13 cellular contexts compared by ENCODE assay signal in the genomic region with DNA sequence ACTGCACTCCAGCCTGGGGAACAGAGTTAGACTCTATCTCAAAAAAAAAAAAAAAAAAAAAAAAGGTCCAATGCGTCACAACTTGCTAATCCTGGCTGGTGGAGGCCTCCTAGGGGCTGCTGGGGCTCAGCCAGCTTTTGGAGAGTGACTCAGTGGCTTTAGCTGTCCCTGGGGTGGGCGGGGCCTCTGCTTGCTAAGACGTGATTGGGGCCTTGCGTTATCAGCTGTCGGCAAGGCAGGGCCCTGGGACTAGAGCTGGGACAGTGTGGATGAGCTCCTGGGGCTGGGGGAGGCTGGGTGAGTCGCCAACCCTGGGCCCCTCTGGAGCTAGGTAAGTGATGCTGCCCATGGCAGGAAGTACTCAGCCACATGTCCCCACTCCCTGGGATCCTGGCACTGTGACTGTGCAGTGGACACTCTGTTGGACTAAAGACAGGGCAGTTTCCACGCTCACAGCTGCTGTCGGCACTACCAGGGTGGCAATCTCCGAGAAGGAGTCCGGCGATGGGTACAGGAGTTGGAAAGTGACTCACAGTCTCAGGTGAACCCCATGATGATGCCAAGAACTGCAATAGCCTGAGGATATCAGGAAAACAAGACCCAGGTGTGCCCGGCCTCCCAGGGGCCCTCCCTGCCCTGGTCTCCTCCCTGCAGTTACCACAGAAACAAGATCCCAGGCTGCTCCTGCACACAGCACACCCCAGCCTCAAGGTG. TPM values are rescaled to one million over a fixed set of nuclear protein-coding genes. Genes with fewer than 3 reads are reported as not detected.
DNase-seq lines count a peak whose midpoint lies in the region; ATAC-seq and TF ChIP-seq lines count a peak whose summit lies in the region.
"Had no signal": no experiment of that assay in that cellular context is flagged by ENCODE, and none has a peak within 500 bp of the region (broad histone marks: within the 10 kb centered on the region; RNA-seq: fewer than 3 reads in every experiment).

No MANE protein-coding gene starts in this region.

- DNase-seq in AG04449 (ENCODE audit: low read depth, low spot score) (peak; percentile 33), HCEC 1CT (peak; percentile 93), T1000 (lab: John Stamatoyannopoulos, UW) (peak; percentile 79), hepatic stellate cell (ENCODE audit: low spot score) (peak; percentile 50), activated gamma-delta T cell (lab: John Stamatoyannopoulos, UW) (no peak)
- DNase-seq in activated CD8-positive, alpha-beta memory T cell treated with anti-CD3 and anti-CD28 coated beads for 24 hours, result no peak
- DNase-seq in activated CD4-positive, alpha-beta T cell treated with anti-CD3 and anti-CD28 coated beads, Interleukin-2, amount 10 ng/mL, durations not matched to agents 7 days and 5 days, result no peak
- DNase-seq: activated T-cell treated with anti-CD3 and anti-CD28 coated beads, Interleukin-2, amount 50 U/mL, for 4 hours; CD4-positive, alpha-beta T cell; natural killer cell; stimulated activated naive CD4-positive, alpha-beta T cell treated with Interleukin-2 at 50 U/mL for 16 hours had no signal

- H3K27ac Mint-ChIP-seq in activated CD4-positive, alpha-beta T cell treated with anti-CD3 and anti-CD28 coated beads, Interleukin-2, amount 10 ng/mL, durations not matched to agents 7 days and 5 days, result no peak overlapping the region
- H3K27ac Mint-ChIP-seq: CD4-positive, alpha-beta T cell; natural killer cell had no signal

- no peaks in the 10 kb centered on the region for H3K4me1 Mint-ChIP-seq in activated CD4-positive, alpha-beta T cell treated with anti-CD3 and anti-CD28 coated beads, Interleukin-2, amount 10 ng/mL, durations not matched to agents 7 days and 5 days
- H3K4me1 Mint-ChIP-seq: natural killer cell had no signal

- POLR2A ChIA-PET in AG04449 (lab: Yijun Ruan, JAX), result no interaction called here
- POLR2A ChIA-PET in activated CD4-positive, alpha-beta T cell treated with anti-CD3 and anti-CD28 coated beads, Interleukin-2, amount 10 ng/mL, durations not matched to agents 7 days and 5 days (lab: Charles Lee), result no interaction called here

- H3K27me3 Mint-ChIP-seq in activated CD4-positive, alpha-beta T cell treated with anti-CD3 and anti-CD28 coated beads, Interleukin-2, amount 10 ng/mL, durations not matched to agents 7 days and 5 days, result no peaks in the 10 kb centered on the region

- no peaks in the 10 kb centered on the region for H3K36me3 Mint-ChIP-seq in activated CD4-positive, alpha-beta T cell treated with anti-CD3 and anti-CD28 coated beads, Interleukin-2, amount 10 ng/mL, durations not matched to agents 7 days and 5 days (ENCODE audit: low read depth)
- H3K36me3 Mint-ChIP-seq: natural killer cell had no signal

- H3K4me3 Mint-ChIP-seq in activated CD4-positive, alpha-beta T cell treated with anti-CD3 and anti-CD28 coated beads, Interleukin-2, amount 10 ng/mL, durations not matched to agents 7 days and 5 days, result no peak overlapping the region
- H3K4me3 Mint-ChIP-seq: activated T-cell treated with anti-CD3 and anti-CD28 coated beads, Interleukin-2, amount 50 U/mL, for 4 hours; CD4-positive, alpha-beta T cell; natural killer cell had no signal

- CTCF ChIA-PET in AG04449 (lab: Yijun Ruan, JAX), result no interaction called here
- CTCF ChIA-PET in activated CD4-positive, alpha-beta T cell treated with anti-CD3 and anti-CD28 coated beads, Interleukin-2, amount 10 ng/mL, durations not matched to agents 7 days and 5 days (lab: Charles Lee), result no interaction called here

- H3K9me3 Mint-ChIP-seq in activated CD4-positive, alpha-beta T cell treated with anti-CD3 and anti-CD28 coated beads, Interleukin-2, amount 10 ng/mL, durations not matched to agents 7 days and 5 days, result peaks cover 7% of the 10 kb centered on the region

- TF ChIP-seq CTCF in AG04449 (IDR thresholded peaks at IDR 0.05; ENCODE audit: insufficient read depth, low read length, missing control alignments), result no peak

- no peak for ATAC-seq in GM21367 (IDR thresholded peaks at IDR 0.05; ENCODE audit: unreplicated experiment)
- ATAC-seq: activated T-cell treated with anti-CD3 and anti-CD28 coated beads, Interleukin-2, amount 50 U/mL, for 4 hours; GM12878; natural killer cell had no signal

- no peak overlapping the region for H3K4me3 ChIP-seq in AG04449 (ENCODE audit: low read depth, low read length)
- H3K4me3 ChIP-seq: GM12878 had no signal

RNA-seq across cellular contexts. Expression of a gene that starts 32.2 kb away (rescaled TPM):
- total RNA-seq in activated CD4-positive, alpha-beta T cell treated with anti-CD3 and anti-CD28 coated beads, Interleukin-2, amount 10 ng/mL, durations not matched to agents 7 days and 5 days, result under 1 TPM; 0.35 to 0.65 TPM
- total RNA-seq: CD4-positive, alpha-beta T cell had no signal

Comparison
In these comparisons a context has a peak if more than half of its experiments do, and no peak if none do; other contexts are left out.
1. DNase-seq: peak in AG04449 (single experiment), HCEC 1CT (single experiment), T1000 (single experiment) and hepatic stellate cell (single experiment); none in activated gamma-delta T cell (single experiment), activated CD8-positive, alpha-beta memory T cell treated with anti-CD3 and anti-CD28 coated beads for 24 hours (single experiment) and activated CD4-positive, alpha-beta T cell treated with anti-CD3 and anti-CD28 coated beads, Interleukin-2, amount 10 ng/mL, durations not matched to agents 7 days and 5 days (single experiment).